ENCODE assay signal across 8 cellular contexts in genomic region chr19:1409204-1410005, GRCh38. TPM values are rescaled to one million over a fixed set of nuclear protein-coding genes. Genes with fewer than 3 reads are reported as not detected.
DNase-seq lines count a peak whose midpoint lies in the region; ATAC-seq and TF ChIP-seq lines count a peak whose summit lies in the region.

No MANE protein-coding gene starts in this region.

- H4K20me1 ChIP-seq in SU-DHL-6 (ENCODE audit: low read depth, low read length), result peaks cover 21% of the 10 kb centered on the region; the same call in 1 of the 2 replicates

- ATAC-seq in left colon (no peak), GM19351 (IDR thresholded peaks at IDR 0.05; ENCODE audit: unreplicated experiment) (no peak)

- peak overlapping the region; percentile 79 for H3K4me2 ChIP-seq in SU-DHL-6 (ENCODE audit: low read depth, low read length, poor library complexity, severe bottlenecking)

- DNase-seq in fibroblast of pulmonary artery (ENCODE audit: low read depth), result no peak
- no peak for DNase-seq in retinal pigment epithelial cell (ENCODE audit: low read depth)
- DNase-seq in DMS53 (lab: John Stamatoyannopoulos, UW), result no peak
- DNase-seq in epidermal melanocyte (ENCODE audit: insufficient read length, low spot score), result no peak
- no peak for DNase-seq in left colon

- H3K4me3 ChIP-seq in GM08714 (ENCODE audit: low read length) (peak overlapping the region; percentile 67), SU-DHL-6 (ENCODE audit: insufficient read depth, low read length, poor library complexity, severe bottlenecking) (peak overlapping the region; percentile 93), fibroblast of pulmonary artery (replicated peaks; ENCODE audit: low read depth, low read length) (peak overlapping the region; percentile 85), retinal pigment epithelial cell (ENCODE audit: low read length) (peak overlapping the region; percentile 76)

- no peaks in the 10 kb centered on the region for H3K9me3 ChIP-seq in SU-DHL-6 (ENCODE audit: insufficient read depth, low read length)

- H3K27ac ChIP-seq in SU-DHL-6 (ENCODE audit: low read depth, low read length), result no peak overlapping the region

- H3K9ac ChIP-seq in SU-DHL-6 (ENCODE audit: low read length), result peak overlapping the region; percentile 100

- TF ChIP-seq CTCF in SU-DHL-6 (IDR thresholded peaks at IDR 0.05; ENCODE audit: insufficient read depth, low read length, poor library complexity, severe bottlenecking) (no peak), fibroblast of pulmonary artery (IDR thresholded peaks at IDR 0.05; ENCODE audit: low read length, missing control alignments) (no peak), retinal pigment epithelial cell (conservative IDR thresholded peaks at IDR 0.05; ENCODE audit: low read depth, low read length) (no peak)

- H3K27me3 ChIP-seq in SU-DHL-6 (ENCODE audit: low read length), result no peaks in the 10 kb centered on the region

- no peaks in the 10 kb centered on the region for H3K9me2 ChIP-seq in SU-DHL-6 (replicated peaks; ENCODE audit: insufficient read depth, low read length)

- H2AFZ ChIP-seq in SU-DHL-6 (ENCODE audit: low read depth, low read length, severe bottlenecking), result no peak overlapping the region

- H3K36me3 ChIP-seq in SU-DHL-6 (ENCODE audit: low read length), result 0 out of 2 replicates have a peak, but pooled peaks cover 3% of the 10 kb centered on the region

- intact Hi-C loops in left colon (cut with DNase I, micrococcal nuclease), result no loop called here

- H3F3A ChIP-seq in SU-DHL-6 (ENCODE audit: insufficient read depth), result 0 out of 2 replicates have a peak, but pooled peaks cover 6% of the 10 kb centered on the region

- peaks cover 67% of the 10 kb centered on the region for H3K79me2 ChIP-seq in SU-DHL-6 (ENCODE audit: insufficient read depth, low read length)

RNA-seq across cellular contexts. Expression of gene DAZAP1, which starts 2.0 kb away (rescaled TPM):
- total RNA-seq in left colon, result 100 to 1,000 TPM in 1 of 2 donors, 10 to 100 TPM in 1; 82.1 to 106 TPM

RNA-seq across cellular contexts. Expression of gene GAMT, which starts 8.1 kb away (rescaled TPM):
- total RNA-seq in left colon, result 1 to 10 TPM; 2.3 to 2.5 TPM

RNA-seq across cellular contexts. Expression of gene NDUFS7, which starts 25.7 kb away (rescaled TPM):
- total RNA-seq in left colon, result 100 to 1,000 TPM; 141 to 178 TPM

RNA-seq across cellular contexts. Expression of gene RPS15, which starts 28.8 kb away (rescaled TPM):
- total RNA-seq in left colon, result 100 to 1,000 TPM; 908 to 922 TPM

RNA-seq across cellular contexts. Expression of gene APC2, which starts 40.5 kb away (rescaled TPM):
- under 1 TPM; 0.18 to 0.56 TPM for total RNA-seq in left colon
